In genomic region chr15:75553659-75554058, GRCh38 we compare ENCODE assay signal across 18 cellular contexts. TPM values are rescaled to one million over a fixed set of nuclear protein-coding genes. Genes with fewer than 3 reads are reported as not detected.
DNase-seq lines count a peak whose midpoint lies in the region; ATAC-seq, FAIRE-seq and TF ChIP-seq lines count a peak whose summit lies in the region.
"Had no signal": no experiment of that assay in that cellular context is flagged by ENCODE, and none has a peak within 500 bp of the region (broad histone marks: within the 10 kb centered on the region; RNA-seq: fewer than 3 reads in every experiment).

No MANE protein-coding gene starts in this region.

- TF ChIP-seq RAD21 in A549 (conservative IDR thresholded peaks at IDR 0.05 in 1 of 2, IDR thresholded peaks at IDR 0.05 in 1 of 2), result no peak

- H3K27me3 Mint-ChIP-seq in HFFc6 (ENCODE audit: insufficient read depth) (no peaks in the 10 kb centered on the region; the same call in 1 of the 2 replicates), neural progenitor cell (ENCODE audit: insufficient read depth, low read depth) (no peaks in the 10 kb centered on the region)
- H3K27me3 Mint-ChIP-seq in effector memory CD8-positive, alpha-beta T cell, result no peaks in the 10 kb centered on the region
- H3K27me3 Mint-ChIP-seq: CD4-positive, alpha-beta T cell had no signal

- peaks cover 12% of the 10 kb centered on the region for H3K4me1 Mint-ChIP-seq in HFFc6 (ENCODE audit: low read depth)
- peaks cover 4 to 12% of the 10 kb centered on the region in 2 donors for H3K4me1 Mint-ChIP-seq in effector memory CD8-positive, alpha-beta T cell (ENCODE audit: low read depth in 2 of 2)
- H3K4me1 Mint-ChIP-seq in neural progenitor cell, result no peaks in the 10 kb centered on the region
- H3K4me1 Mint-ChIP-seq: H9 had no signal

- no peak for TF ChIP-seq CTCF in A549 (IDR thresholded peaks at IDR 0.05)
- TF ChIP-seq CTCF in HFFc6 (IDR thresholded peaks at IDR 0.05), result no peak
- no peak for TF ChIP-seq CTCF in neural progenitor cell (IDR thresholded peaks at IDR 0.05)

- H3K9ac ChIP-seq in neural progenitor cell, result no peak overlapping the region

- H4K20me1 ChIP-seq in neural progenitor cell (ENCODE audit: low read depth), result no peaks in the 10 kb centered on the region

- no peak overlapping the region for H3K4me3 Mint-ChIP-seq in HFFc6
- H3K4me3 Mint-ChIP-seq in effector memory CD8-positive, alpha-beta T cell, result no peak overlapping the region
- H3K4me3 Mint-ChIP-seq in neural progenitor cell, result no peak overlapping the region
- H3K4me3 Mint-ChIP-seq: CD4-positive, alpha-beta T cell; H9 had no signal

- H3F3A ChIP-seq in neural progenitor cell (ENCODE audit: low read depth), result no peaks in the 10 kb centered on the region

- no peak for TF ChIP-seq EP300 in A549 (IDR thresholded peaks at IDR 0.05)

- H3K4me3 ChIP-seq in A549, result no peak overlapping the region
- no peak overlapping the region for H3K4me3 ChIP-seq in neural progenitor cell

- ATAC-seq in A549, result peak; percentile 34 to 42; a peak in 4 of 6 replicates
- ATAC-seq in effector memory CD8-positive, alpha-beta T cell (replicated peaks), result no peak
- no peak for ATAC-seq in HG02623 (IDR thresholded peaks at IDR 0.05; ENCODE audit: unreplicated experiment)
- ATAC-seq in HG03354 (IDR thresholded peaks at IDR 0.05; ENCODE audit: poor library complexity, severe bottlenecking, unreplicated experiment), result no peak

- POLR2A ChIA-PET in A549 (lab: Yijun Ruan, JAX), result interaction anchor here (1.0 kb wide), 1 partner anchor 86 kb away, joined by 3 read pairs; the partner anchor contains the start of gene IMP3

- no peak overlapping the region for H3K27ac ChIP-seq in A549
- no peak overlapping the region for H3K27ac ChIP-seq in neural progenitor cell
- H3K27ac ChIP-seq: C4-2B, HL-60 had no signal

- H3K79me2 ChIP-seq in neural progenitor cell (ENCODE audit: low read depth), result peaks cover 23% of the 10 kb centered on the region

- H3K9me3 Mint-ChIP-seq in HFFc6 (no peaks in the 10 kb centered on the region), neural progenitor cell (no peaks in the 10 kb centered on the region)
- H3K9me3 Mint-ChIP-seq in effector memory CD8-positive, alpha-beta T cell, result no peaks in the 10 kb centered on the region
- H3K9me3 Mint-ChIP-seq: CD4-positive, alpha-beta T cell; H9 had no signal

- no peak overlapping the region for H2AFZ ChIP-seq in neural progenitor cell (replicated peaks)

- no peak for FAIRE-seq in A549 (lab: Jason Lieb, UNC)
- FAIRE-seq: A204.1, D721Med, G401.6, GM12891 had no signal

- H3K27me3 ChIP-seq in neural progenitor cell, result no peaks in the 10 kb centered on the region

- CTCF ChIA-PET in A549 (lab: Yijun Ruan, JAX), result interaction anchor here (0.7 to 2.0 kb wide), 6 partner anchors 14 to 132 kb away, joined by 3 to 5 read pairs (median 4); partner anchors contain the start of gene PTPN9

- DNase-seq in A549 (ENCODE audit: low read depth in 1 of 2, low spot score in 1 of 2) (no peak), HFFc6 (no peak), neural progenitor cell (ENCODE audit: low spot score) (no peak), NCI-H1092 (lab: John Stamatoyannopoulos, UW) (no peak)
- DNase-seq in effector memory CD8-positive, alpha-beta T cell, result no peak
- DNase-seq: AML-193; Caco-2; CD4-positive, alpha-beta T cell; GOT3; H9 had no signal

- TF ChIP-seq POLR2A in A549 (IDR thresholded peaks at IDR 0.05; ENCODE audit: low read length), result no peak

- H3K4me1 ChIP-seq in A549 (no peaks in the 10 kb centered on the region), neural progenitor cell (no peaks in the 10 kb centered on the region)
- H3K4me1 ChIP-seq: Caco-2 had no signal

- no peaks in the 10 kb centered on the region for H3K36me3 Mint-ChIP-seq in HFFc6 (ENCODE audit: low read depth)
- H3K36me3 Mint-ChIP-seq in effector memory CD8-positive, alpha-beta T cell (ENCODE audit: insufficient read depth), result no peaks in the 10 kb centered on the region
- peaks cover 8% of the 10 kb centered on the region for H3K36me3 Mint-ChIP-seq in neural progenitor cell

- H3K9me3 ChIP-seq in A549, result no peaks in the 10 kb centered on the region
- H3K9me3 ChIP-seq in neural progenitor cell (ENCODE audit: low read depth), result no peaks in the 10 kb centered on the region
- H3K9me3 ChIP-seq: Caco-2 had no signal

- H3K36me3 ChIP-seq in neural progenitor cell, result no peaks in the 10 kb centered on the region

- H3K4me2 ChIP-seq in A549, result no peak overlapping the region
- no peak overlapping the region for H3K4me2 ChIP-seq in neural progenitor cell

- H3K27ac Mint-ChIP-seq in HFFc6 (peak overlapping the region; percentile 0; the same call in 1 of the 2 replicates), neural progenitor cell (peak overlapping the region; percentile 4)
- H3K27ac Mint-ChIP-seq in effector memory CD8-positive, alpha-beta T cell, result peak overlapping the region; percentile 6 to 36
- H3K27ac Mint-ChIP-seq: CD4-positive, alpha-beta T cell had no signal

TF ChIP-seq in A549, 52 proteins besides CTCF, POLR2A, EP300 and RAD21:
- TF ChIP-seq HOXB5 (CRISPR knock-in tag; IDR thresholded peaks at IDR 0.05) (no peak), FOSL2 (IDR thresholded peaks at IDR 0.05) (no peak), FOSL2 (CRISPR knock-in tag; IDR thresholded peaks at IDR 0.05) (no peak), RFX5 (IDR thresholded peaks at IDR 0.05) (no peak), TFCP2L1 (CRISPR knock-in tag; IDR thresholded peaks at IDR 0.05) (no peak), MYC (IDR thresholded peaks at IDR 0.05; ENCODE audit: borderline replicate concordance, low read length) (no peak), KDM1A (IDR thresholded peaks at IDR 0.05; ENCODE audit: low read depth) (no peak), BHLHE40 (IDR thresholded peaks at IDR 0.05; ENCODE audit: low read depth, low read length) (no peak), ZNF302 (CRISPR knock-in tag; IDR thresholded peaks at IDR 0.05) (no peak), RCOR1 (IDR thresholded peaks at IDR 0.05; ENCODE audit: low read depth, low read length) (no peak), ZFP36 (IDR thresholded peaks at IDR 0.05; ENCODE audit: borderline replicate concordance, partially characterized antibody) (no peak), NPAS2 (CRISPR knock-in tag; IDR thresholded peaks at IDR 0.05; ENCODE audit: borderline replicate concordance) (no peak), POLR2AphosphoS2 (conservative IDR thresholded peaks at IDR 0.05; ENCODE audit: low read length) (no peak), NR3C1 (IDR thresholded peaks at IDR 0.05) (no peak), RARB (CRISPR knock-in tag; IDR thresholded peaks at IDR 0.05) (no peak), ZSCAN20 (CRISPR knock-in tag; IDR thresholded peaks at IDR 0.05) (no peak), CBX2 (IDR thresholded peaks at IDR 0.05; ENCODE audit: borderline replicate concordance, low read depth) (no peak), EHF (CRISPR knock-in tag; IDR thresholded peaks at IDR 0.05) (no peak), FOXS1 (CRISPR knock-in tag; IDR thresholded peaks at IDR 0.05) (no peak), TP53 (CRISPR knock-in tag; IDR thresholded peaks at IDR 0.05) (no peak)
- TF ChIP-seq, protein P1, sequence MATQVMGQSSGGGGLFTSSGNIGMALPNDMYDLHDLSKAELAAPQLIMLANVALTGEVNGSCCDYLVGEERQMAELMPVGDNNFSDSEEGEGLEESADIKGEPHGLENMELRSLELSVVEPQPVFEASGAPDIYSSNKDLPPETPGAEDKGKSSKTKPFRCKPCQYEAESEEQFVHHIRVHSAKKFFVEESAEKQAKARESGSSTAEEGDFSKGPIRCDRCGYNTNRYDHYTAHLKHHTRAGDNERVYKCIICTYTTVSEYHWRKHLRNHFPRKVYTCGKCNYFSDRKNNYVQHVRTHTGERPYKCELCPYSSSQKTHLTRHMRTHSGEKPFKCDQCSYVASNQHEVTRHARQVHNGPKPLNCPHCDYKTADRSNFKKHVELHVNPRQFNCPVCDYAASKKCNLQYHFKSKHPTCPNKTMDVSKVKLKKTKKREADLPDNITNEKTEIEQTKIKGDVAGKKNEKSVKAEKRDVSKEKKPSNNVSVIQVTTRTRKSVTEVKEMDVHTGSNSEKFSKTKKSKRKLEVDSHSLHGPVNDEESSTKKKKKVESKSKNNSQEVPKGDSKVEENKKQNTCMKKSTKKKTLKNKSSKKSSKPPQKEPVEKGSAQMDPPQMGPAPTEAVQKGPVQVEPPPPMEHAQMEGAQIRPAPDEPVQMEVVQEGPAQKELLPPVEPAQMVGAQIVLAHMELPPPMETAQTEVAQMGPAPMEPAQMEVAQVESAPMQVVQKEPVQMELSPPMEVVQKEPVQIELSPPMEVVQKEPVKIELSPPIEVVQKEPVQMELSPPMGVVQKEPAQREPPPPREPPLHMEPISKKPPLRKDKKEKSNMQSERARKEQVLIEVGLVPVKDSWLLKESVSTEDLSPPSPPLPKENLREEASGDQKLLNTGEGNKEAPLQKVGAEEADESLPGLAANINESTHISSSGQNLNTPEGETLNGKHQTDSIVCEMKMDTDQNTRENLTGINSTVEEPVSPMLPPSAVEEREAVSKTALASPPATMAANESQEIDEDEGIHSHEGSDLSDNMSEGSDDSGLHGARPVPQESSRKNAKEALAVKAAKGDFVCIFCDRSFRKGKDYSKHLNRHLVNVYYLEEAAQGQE (IDR thresholded peaks at IDR 0.05), result no peak

RNA-seq across cellular contexts. Expression of gene PTPN9, which starts 25.5 kb away (rescaled TPM):
- 60.2 and 71.2 TPM in 2 replicates for polyA plus RNA-seq in A549 (2011; rRNA removed)
- polyA plus RNA-seq in A549 (2012; cell fraction: cytosol; rRNA removed), result 27.7 and 47.2 TPM in 2 replicates
- polyA plus RNA-seq in A549 (2012; cell fraction: nucleus; rRNA removed), result 27.3 and 40.0 TPM in 2 replicates
- 25.5 to 31.1 TPM (median 29.5 TPM) in 3 replicates for polyA plus RNA-seq in A549 (2017; fragmentation: RNase III; extraction: RNeasy Plus Mini Kit Qiagen cat#74134 plus additional on column Dnase treatment)
- polyA minus RNA-seq in A549 (2011; rRNA and poly(A)+ RNA removed), result 104 and 109 TPM in 2 replicates
- 10 to 100 TPM; 27.9 to 36.3 (median 33.6) TPM for total RNA-seq in HFFc6 (2021; fragmentation: NEBNext Ultra II Directional; extraction: Animal tissue kit (Norgen Biotek cat#: 25700))
- 8.6 and 11.4 TPM in 2 replicates for total RNA-seq in neural progenitor cell (ENCODE audit: low replicate concordance)

Comparison
In these comparisons a context has a peak if more than half of its experiments do, and no peak if none do; other contexts are left out.
1. ATAC-seq: peak in A549 (2 of 2); none in effector memory CD8-positive, alpha-beta T cell (single experiment), HG02623 (single experiment) and HG03354 (single experiment).
2. Peak in every context shown above with its lines, with median percentiles within 50 percentile points of each other: H3K27ac Mint-ChIP-seq.